14 cellular contexts compared by ENCODE assay signal in the genomic region with DNA sequence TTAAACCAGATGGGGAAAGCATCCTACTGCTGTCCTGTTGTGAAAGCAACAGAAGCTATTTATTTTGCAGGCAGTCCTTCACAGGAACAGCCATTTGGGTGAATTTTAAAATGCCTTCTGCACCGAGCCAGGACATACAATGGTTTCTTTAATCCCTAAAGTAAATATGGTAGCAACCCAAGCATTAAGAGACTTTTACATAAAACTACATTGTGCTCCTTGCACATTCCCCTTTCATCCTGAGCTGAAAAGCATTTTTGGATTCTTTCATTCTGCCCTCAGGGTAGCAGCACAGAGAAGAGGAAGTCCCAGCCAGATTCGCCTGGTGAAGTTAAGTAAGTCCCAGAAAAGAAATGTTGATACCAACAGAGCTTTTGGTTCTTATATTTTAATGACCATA.
DNase-seq lines count a peak whose midpoint lies in the region; ATAC-seq and TF ChIP-seq lines count a peak whose summit lies in the region.
"Had no signal": no experiment of that assay in that cellular context is flagged by ENCODE, and none has a peak within 500 bp of the region (broad histone marks: within the 10 kb centered on the region; RNA-seq: fewer than 3 reads in every experiment).

No MANE protein-coding gene starts in this region.

- no peak for TF ChIP-seq CTCF in GM23338 (conservative IDR thresholded peaks at IDR 0.05; ENCODE audit: low read depth in 2 of 2)
- TF ChIP-seq CTCF in mammary epithelial cell (conservative IDR thresholded peaks at IDR 0.05 in 1 of 2, IDR thresholded peaks at IDR 0.05 in 1 of 2; ENCODE audit: extremely low read depth in 1 of 2, insufficient read depth in 1 of 2, low read depth in 1 of 2, low read length in 2 of 2), result no peak
- no peak for TF ChIP-seq CTCF in nephron (IDR thresholded peaks at IDR 0.05; ENCODE audit: unreplicated experiment in 3 of 3)

- H3K9me3 Mint-ChIP-seq in GM23338 (no peaks in the 10 kb centered on the region), nephron (no peaks in the 10 kb centered on the region)
- H3K9me3 Mint-ChIP-seq: activated naive CD4-positive, alpha-beta T cell treated with anti-CD3 and anti-CD28 coated beads, Interleukin-2, amount 50 U/mL, for 72 hours had no signal

- ATAC-seq in GM23338 (peak; percentile 76), left ventricle myocardium superior (no peak), GM21529 (IDR thresholded peaks at IDR 0.05; ENCODE audit: unreplicated experiment) (no peak)
- ATAC-seq: activated naive CD4-positive, alpha-beta T cell treated with anti-CD3 and anti-CD28 coated beads, Interleukin-2, amount 50 U/mL, for 72 hours had no signal

- H3K4me1 Mint-ChIP-seq in GM23338 (peaks cover 16% of the 10 kb centered on the region), nephron (peaks cover 11% of the 10 kb centered on the region)

- H3K4me2 ChIP-seq in GM23338, result peak overlapping the region; percentile 48
- H3K4me2 ChIP-seq in mammary epithelial cell (ENCODE audit: insufficient read depth, low read depth, low read length), result peak overlapping the region; percentile 17

- no peaks in the 10 kb centered on the region for H3K9me3 ChIP-seq in mammary epithelial cell (replicated peaks; ENCODE audit: insufficient read depth, low read length)

- H3K4me1 ChIP-seq in GM23338 (ENCODE audit: insufficient read depth), result peaks cover 19% of the 10 kb centered on the region
- H3K4me1 ChIP-seq in mammary epithelial cell (ENCODE audit: insufficient read depth, low read length), result peaks cover 9% of the 10 kb centered on the region

- no peak overlapping the region for H3K4me3 Mint-ChIP-seq in GM23338
- no peak overlapping the region for H3K4me3 Mint-ChIP-seq in nephron
- H3K4me3 Mint-ChIP-seq: B cell had no signal

- H3K36me3 Mint-ChIP-seq in GM23338 (ENCODE audit: low read depth) (no peaks in the 10 kb centered on the region; the same call in 2 of the 3 replicates), nephron (ENCODE audit: low read depth) (no peaks in the 10 kb centered on the region)
- H3K36me3 Mint-ChIP-seq: activated naive CD4-positive, alpha-beta T cell treated with anti-CD3 and anti-CD28 coated beads, Interleukin-2, amount 50 U/mL, for 72 hours had no signal

- H3F3A ChIP-seq in GM23338 (replicated peaks; ENCODE audit: low read depth), result no peaks in the 10 kb centered on the region

- H3K9me2 ChIP-seq in GM23338 (ENCODE audit: insufficient read depth), result no peaks in the 10 kb centered on the region

- H3K4me3 ChIP-seq in GM23338, result no peak overlapping the region; the same call in 1 of the 2 replicates
- H3K4me3 ChIP-seq in mammary epithelial cell (replicated peaks in 1 of 3; ENCODE audit: insufficient read depth in 1 of 3, low read depth in 2 of 3, low read length in 3 of 3), result no peak overlapping the region

- H3K27me3 ChIP-seq in GM23338 (ENCODE audit: insufficient read depth), result no peaks in the 10 kb centered on the region
- no peaks in the 10 kb centered on the region for H3K27me3 ChIP-seq in mammary epithelial cell (ENCODE audit: insufficient read depth, low read length)

- intact Hi-C loops in mammary epithelial cell (cut with micrococcal nuclease) (loop anchor here (5.0 kb wide), 2 partner anchors 67 to 83 kb away; partner anchors contain the start of gene FAM3C), left ventricle myocardium superior (cut with micrococcal nuclease) (no loop called here)

- in situ Hi-C loops in mammary epithelial cell (cut with MboI; ENCODE audit: low sequenced_read_pairs in 2 of 2), result no loop called here

- H4K20me1 ChIP-seq in GM23338 (replicated peaks; ENCODE audit: insufficient read depth) (no peaks in the 10 kb centered on the region), mammary epithelial cell (ENCODE audit: insufficient read depth, low read length) (no peaks in the 10 kb centered on the region)

- H3K9ac ChIP-seq in mammary epithelial cell (ENCODE audit: insufficient read depth, low read length), result no peak overlapping the region

- DNase-seq in GM23338 (ENCODE audit: low spot score), result peak; percentile 51
- DNase-seq in NCI-H69 (lab: John Stamatoyannopoulos, UW), result peak; percentile 43
- peak; percentile 27 for DNase-seq in mammary epithelial cell
- no peak for DNase-seq in stimulated activated naive CD4-positive, alpha-beta T cell (lab: John Stamatoyannopoulos, UW)
- no peak for DNase-seq in left ventricle myocardium superior
- no peak for DNase-seq in T-helper 1 cell
- DNase-seq: NCI-H1092; Right ventricle myocardium superior; stimulated activated CD4-positive, alpha-beta T cell treated with anti-CD3 and anti-CD28 coated beads, Interleukin-4, amount 100 ng/mL, for 24 hours; stimulated activated naive CD4-positive, alpha-beta T cell treated with Interleukin-2 at 50 U/mL for 16 hours had no signal

- CTCF ChIA-PET in mammary epithelial cell (lab: Charles Lee; ENCODE audit: low non-redundant PET), result no interaction called here

- no peaks in the 10 kb centered on the region for H3K27me3 Mint-ChIP-seq in GM23338 (ENCODE audit: insufficient read depth, low read depth, poor library complexity)
- no peaks in the 10 kb centered on the region for H3K27me3 Mint-ChIP-seq in nephron (ENCODE audit: low read depth)

- WGBS in mammary epithelial cell (ENCODE audit: low coverage, missing lambda C conversion rate), result 3% methylated on average over 2 of the region's 2 CpGs

- no peak overlapping the region; the same call in 1 of the 2 replicates for H3K27ac Mint-ChIP-seq in GM23338
- H3K27ac Mint-ChIP-seq in nephron, result peak overlapping the region in 2 of 3 experiments; percentile 13 to 44
- H3K27ac Mint-ChIP-seq: activated naive CD4-positive, alpha-beta T cell treated with anti-CD3 and anti-CD28 coated beads, Interleukin-2, amount 50 U/mL, for 72 hours; B cell had no signal

- H3K27ac ChIP-seq in GM23338 (ENCODE audit: low read depth) (peak overlapping the region; percentile 64), mammary epithelial cell (ENCODE audit: insufficient read depth, low read depth, low read length) (no peak overlapping the region)

- BruUV-seq in mammary epithelial cell (replicated peaks; lab: Mats Ljungman, UMichigan), result no TSS peak

- H3K36me3 ChIP-seq in GM23338 (ENCODE audit: insufficient read depth), result no peaks in the 10 kb centered on the region
- H3K36me3 ChIP-seq in mammary epithelial cell (ENCODE audit: insufficient read depth, low read length), result no peaks in the 10 kb centered on the region

- dilution Hi-C loops in mammary epithelial cell (cut with HindIII; ENCODE audit: low sequenced_read_pairs), result no loop called here

- H2AFZ ChIP-seq in GM23338 (peak overlapping the region; percentile 70), mammary epithelial cell (ENCODE audit: low read depth, low read length) (peak overlapping the region; percentile 31)

- H3K79me2 ChIP-seq in GM23338 (replicated peaks; ENCODE audit: insufficient read depth) (no peaks in the 10 kb centered on the region), mammary epithelial cell (ENCODE audit: insufficient read depth, low read length) (no peaks in the 10 kb centered on the region)

TF ChIP-seq in GM23338, 12 proteins besides CTCF, POLR2A, EP300 and RAD21 (continues in another document):
- no peak for TF ChIP-seq ETS1 (IDR thresholded peaks at IDR 0.05)
- no peak for TF ChIP-seq POLR2AphosphoS5 (IDR thresholded peaks at IDR 0.05; ENCODE audit: low read depth)
- TF ChIP-seq EZH2 (IDR thresholded peaks at IDR 0.05; ENCODE audit: low read depth, unreplicated experiment), result no peak
- TF ChIP-seq STAT1 (IDR thresholded peaks at IDR 0.05; ENCODE audit: unreplicated experiment), result no peak
- no peak for TF ChIP-seq JUNB (IDR thresholded peaks at IDR 0.05; ENCODE audit: unreplicated experiment)
- no peak for TF ChIP-seq ZNF114 (CRISPR knock-in tag; IDR thresholded peaks at IDR 0.05)

Comparison
In these comparisons a context has a peak if more than half of its experiments do, and no peak if none do; other contexts are left out.
1. DNase-seq: peak in GM23338 (single experiment), NCI-H69 (single experiment) and mammary epithelial cell (single experiment); none in stimulated activated naive CD4-positive, alpha-beta T cell (0 of 6), left ventricle myocardium superior (single experiment) and T-helper 1 cell (0 of 5).